ENCODE assay signal across 19 cellular contexts in genomic region chr20:14313621-14314020, GRCh38.
"Had no signal": no experiment of that assay in that cellular context is flagged by ENCODE, and none has a peak within 500 bp of the region (broad histone marks: within the 10 kb centered on the region; RNA-seq: fewer than 3 reads in every experiment).

No MANE protein-coding gene starts in this region.

- H3K27ac ChIP-seq: SJSA1, SK-N-MC had no signal

- H3K9me3 ChIP-seq: SJSA1 had no signal

- H3K4me1 ChIP-seq: SJSA1 had no signal

- H3K4me3 ChIP-seq: SJSA1, SK-N-MC had no signal

- FAIRE-seq: HTR-8/SVneo, RCC 7860 had no signal

- DNase-seq: KBM-7, MM.1S, NCI-H1092 treated with DMSO at 0.1 percent for 48 hours, NCI-H1436, NCI-H187, NCI-H2029, NCI-H2081 treated with DMSO at 0.1 percent for 48 hours, NCI-H2227 treated with DMSO at 0.1 percent for 48 hours, NCI-H524, NCI-H526 treated with DMSO at 0.1 percent for 48 hours, NCI-H774, Right ventricle myocardium superior, RPMI8226, SIG-M5, T-helper 1 cell had no signal

- H3K27me3 ChIP-seq: SJSA1 had no signal

- H3K36me3 ChIP-seq: SJSA1 had no signal
